In the genomic region with DNA sequence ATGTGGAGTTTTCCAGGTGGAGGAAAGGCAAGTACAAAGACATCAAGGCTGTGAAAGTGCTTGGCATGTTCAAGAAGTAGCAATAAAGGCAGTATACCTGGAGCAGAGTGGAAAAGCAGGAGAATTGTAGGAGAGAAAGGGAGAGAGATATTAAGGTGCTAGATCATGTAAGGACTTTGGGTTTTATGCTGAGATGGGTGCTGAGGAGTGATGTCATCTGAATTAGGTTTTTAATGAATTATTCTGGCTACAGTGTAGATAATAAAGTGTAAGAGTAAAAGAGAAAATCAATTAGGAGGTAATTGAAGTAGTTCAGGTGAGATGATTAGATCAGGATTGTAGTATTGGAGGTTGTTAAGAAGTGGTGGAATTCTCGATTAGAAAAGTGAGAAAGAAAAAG, we compare ENCODE assay signal across 18 cellular contexts. TPM values are rescaled to one million over a fixed set of nuclear protein-coding genes. Genes with fewer than 3 reads are reported as not detected.
DNase-seq lines count a peak whose midpoint lies in the region; ATAC-seq, FAIRE-seq and TF ChIP-seq lines count a peak whose summit lies in the region.
"Had no signal": no experiment of that assay in that cellular context is flagged by ENCODE, and none has a peak within 500 bp of the region (broad histone marks: within the 10 kb centered on the region; RNA-seq: fewer than 3 reads in every experiment).

No MANE protein-coding gene starts in this region.

- peak overlapping the region; percentile 73 for H3K27ac Mint-ChIP-seq in activated naive CD4-positive, alpha-beta T cell treated with anti-CD3 and anti-CD28 coated beads, Interleukin-2, amount 50 U/mL, for 24 hours
- peak overlapping the region; percentile 20 for H3K27ac Mint-ChIP-seq in osteocyte (ENCODE audit: unreplicated experiment)
- H3K27ac Mint-ChIP-seq in activated CD8-positive, alpha-beta T cell treated with anti-CD3 and anti-CD28 coated beads, Interleukin-2, amount 10 ng/mL, durations not matched to agents 7 days and 5 days = no peak overlapping the region
- H3K27ac Mint-ChIP-seq: CD8-positive, alpha-beta T cell had no signal

- H4K20me1 ChIP-seq in Karpas-422 (ENCODE audit: insufficient read depth, low read depth, low read length) = no peaks in the 10 kb centered on the region
- no peaks in the 10 kb centered on the region for H4K20me1 ChIP-seq in K562 (replicated peaks; ENCODE audit: control insufficient read depth, insufficient read depth, low read length)

- no peak overlapping the region for H3K9ac ChIP-seq in Karpas-422 (ENCODE audit: low read length)
- no peak overlapping the region for H3K9ac ChIP-seq in K562 (ENCODE audit: insufficient read depth in 1 of 2, low read depth in 2 of 2, low read length in 2 of 2)

- no peak for TF ChIP-seq CTCF in K562 (IDR thresholded peaks at IDR 0.05 in 2 of 3, conservative IDR thresholded peaks at IDR 0.05 in 1 of 3; ENCODE audit: insufficient read depth in 2 of 3, low read depth in 1 of 3, low read length in 3 of 3)
- no peak for TF ChIP-seq CTCF in osteocyte (IDR thresholded peaks at IDR 0.05)
- no peak for TF ChIP-seq CTCF in tibial artery (IDR thresholded peaks at IDR 0.05)

- POLR2A ChIA-PET in K562 (lab: Yijun Ruan, JAX) = interaction anchor here (0.6 to 2.6 kb wide), 3 partner anchors 11 to 246 kb away, joined by 3 to 12 read pairs (median 5); no protein-coding TSS in a partner anchor
- POLR2A ChIA-PET in activated CD8-positive, alpha-beta T cell treated with anti-CD3 and anti-CD28 coated beads, Interleukin-2, amount 10 ng/mL, durations not matched to agents 7 days and 5 days (lab: Charles Lee) = no interaction called here

- FAIRE-seq in K562 (lab: Jason Lieb, UNC) = no peak
- FAIRE-seq: HTR-8/SVneo had no signal

- BruUV-seq in K562 (replicated peaks; lab: Mats Ljungman, UMichigan) = TSS peak; percentile 15

- H3K27me3 ChIP-seq in Karpas-422 (ENCODE audit: low read length) = no peaks in the 10 kb centered on the region
- H3K27me3 ChIP-seq in K562 (ENCODE audit: control insufficient read depth in 2 of 2, insufficient read depth in 2 of 2, low read length in 2 of 2) = no peaks in the 10 kb centered on the region
- no peaks in the 10 kb centered on the region for H3K27me3 ChIP-seq in tibial artery
- H3K27me3 ChIP-seq: MG63, Peyer's patch had no signal

- no peak overlapping the region for H3K4me3 Mint-ChIP-seq in activated naive CD4-positive, alpha-beta T cell treated with anti-CD3 and anti-CD28 coated beads, Interleukin-2, amount 50 U/mL, for 24 hours
- no peak overlapping the region for H3K4me3 Mint-ChIP-seq in osteocyte (ENCODE audit: unreplicated experiment)
- H3K4me3 Mint-ChIP-seq in activated CD8-positive, alpha-beta T cell treated with anti-CD3 and anti-CD28 coated beads, Interleukin-2, amount 10 ng/mL, durations not matched to agents 7 days and 5 days = no peak overlapping the region
- H3K4me3 Mint-ChIP-seq: CD8-positive, alpha-beta T cell had no signal

- H3K4me1 Mint-ChIP-seq in activated naive CD4-positive, alpha-beta T cell treated with anti-CD3 and anti-CD28 coated beads, Interleukin-2, amount 50 U/mL, for 24 hours = peaks cover 55% of the 10 kb centered on the region
- peaks cover 12% of the 10 kb centered on the region for H3K4me1 Mint-ChIP-seq in osteocyte (ENCODE audit: unreplicated experiment)
- peaks cover 6% of the 10 kb centered on the region for H3K4me1 Mint-ChIP-seq in activated CD8-positive, alpha-beta T cell treated with anti-CD3 and anti-CD28 coated beads, Interleukin-2, amount 10 ng/mL, durations not matched to agents 7 days and 5 days (ENCODE audit: low read depth)

- H3K9me1 ChIP-seq in K562 (ENCODE audit: control insufficient read depth, insufficient read depth, low read length) = no peaks in the 10 kb centered on the region

- H3K27me3 Mint-ChIP-seq in activated naive CD4-positive, alpha-beta T cell treated with anti-CD3 and anti-CD28 coated beads, Interleukin-2, amount 50 U/mL, for 24 hours = no peaks in the 10 kb centered on the region
- no peaks in the 10 kb centered on the region for H3K27me3 Mint-ChIP-seq in osteocyte (ENCODE audit: unreplicated experiment)
- H3K27me3 Mint-ChIP-seq in activated CD8-positive, alpha-beta T cell treated with anti-CD3 and anti-CD28 coated beads, Interleukin-2, amount 10 ng/mL, durations not matched to agents 7 days and 5 days (ENCODE audit: low read depth) = no peaks in the 10 kb centered on the region

- H3K9me3 ChIP-seq in Karpas-422 (ENCODE audit: low read length) = no peaks in the 10 kb centered on the region
- no peaks in the 10 kb centered on the region for H3K9me3 ChIP-seq in K562 (replicated peaks; ENCODE audit: control insufficient read depth, insufficient read depth, low read depth, low read length)
- H3K9me3 ChIP-seq in tibial artery = no peaks in the 10 kb centered on the region
- H3K9me3 ChIP-seq: MG63, Peyer's patch had no signal

- no peaks in the 10 kb centered on the region for H3K9me2 ChIP-seq in Karpas-422 (replicated peaks; ENCODE audit: insufficient read depth, low read length)

- ATAC-seq in K562 = no peak
- no peak for ATAC-seq in activated CD8-positive, alpha-beta T cell treated with anti-CD3 and anti-CD28 coated beads, Interleukin-2, amount 10 ng/mL, durations not matched to agents 7 days and 5 days
- ATAC-seq: CD8-positive, alpha-beta T cell had no signal

- TF ChIP-seq EP300 in K562 (IDR thresholded peaks at IDR 0.05; ENCODE audit: low read length) = no peak

- intact Hi-C loops in K562 (cut with micrococcal nuclease) (no loop called here), tibial artery (cut with DNase I; ENCODE audit: low total_unique reads) (no loop called here)

- no peak for TF ChIP-seq POLR2A in K562 (conservative IDR thresholded peaks at IDR 0.05)

- H3K4me1 ChIP-seq in Karpas-422 (ENCODE audit: low read length) = no peaks in the 10 kb centered on the region
- peaks cover 0 to 20% of the 10 kb centered on the region in 2 experiments; a peak in 2 of 5 replicates for H3K4me1 ChIP-seq in K562 (replicated peaks in 1 of 2; ENCODE audit: control insufficient read depth in 2 of 2, insufficient read depth in 2 of 2, low read length in 2 of 2)
- H3K4me1 ChIP-seq in tibial artery = peaks cover 0 to 18% (median 9%) of the 10 kb centered on the region in 4 donors

- H3K79me2 ChIP-seq in Karpas-422 (ENCODE audit: low read length) = peaks cover 96% of the 10 kb centered on the region
- H3K79me2 ChIP-seq in K562 (ENCODE audit: control insufficient read depth, insufficient read depth, low read length) = peaks cover 83% of the 10 kb centered on the region

- peaks cover 12% of the 10 kb centered on the region for H3K36me3 Mint-ChIP-seq in activated naive CD4-positive, alpha-beta T cell treated with anti-CD3 and anti-CD28 coated beads, Interleukin-2, amount 50 U/mL, for 24 hours
- no peaks in the 10 kb centered on the region for H3K36me3 Mint-ChIP-seq in osteocyte (ENCODE audit: unreplicated experiment)
- H3K36me3 Mint-ChIP-seq in activated CD8-positive, alpha-beta T cell treated with anti-CD3 and anti-CD28 coated beads, Interleukin-2, amount 10 ng/mL, durations not matched to agents 7 days and 5 days (ENCODE audit: low read depth) = no peaks in the 10 kb centered on the region

- no peak overlapping the region for H2AFZ ChIP-seq in Karpas-422 (ENCODE audit: low read length)
- H2AFZ ChIP-seq in K562 (ENCODE audit: low read depth, low read length) = no peak overlapping the region

- no peak for TF ChIP-seq RAD21 in K562 (CRISPR knock-in tag; conservative IDR thresholded peaks at IDR 0.05 in 1 of 2, IDR thresholded peaks at IDR 0.05 in 1 of 2)

- no peak overlapping the region for H3K4me2 ChIP-seq in Karpas-422 (ENCODE audit: low read depth, low read length, poor library complexity, severe bottlenecking)
- no peak overlapping the region for H3K4me2 ChIP-seq in K562 (ENCODE audit: insufficient read depth, low read length)

- CTCF ChIA-PET in K562 (lab: Yijun Ruan, JAX; ENCODE audit: low intra/inter-chr PET ratio) = no interaction called here
- CTCF ChIA-PET in activated CD8-positive, alpha-beta T cell treated with anti-CD3 and anti-CD28 coated beads, Interleukin-2, amount 10 ng/mL, durations not matched to agents 7 days and 5 days (lab: Charles Lee) = interaction anchor here (1.3 kb wide), 1 partner anchor 10 kb away, joined by 5 read pairs; no protein-coding TSS in a partner anchor

- no peak overlapping the region for H3K4me3 ChIP-seq in Karpas-422 (ENCODE audit: low read length)
- no peak overlapping the region for H3K4me3 ChIP-seq in K562
- H3K4me3 ChIP-seq in tibial artery = no peak overlapping the region
- H3K4me3 ChIP-seq: MG63, Peyer's patch had no signal

- H3K27ac ChIP-seq in Karpas-422 (ENCODE audit: low read length) = no peak overlapping the region
- H3K27ac ChIP-seq in K562 (ENCODE audit: extremely low read depth, low read depth, low read length) = no peak overlapping the region
- no peak overlapping the region for H3K27ac ChIP-seq in tibial artery
- H3K27ac ChIP-seq: 22Rv1, Peyer's patch had no signal

- no peak for DNase-seq in activated naive CD4-positive, alpha-beta T cell treated with Interleukin-2 at 50 U/mL for 16 hours
- DNase-seq in Karpas-422 (peak; percentile 48), K562 (ENCODE audit: extremely low read depth in 1 of 4, low spot score in 3 of 4) (no peak), osteocyte (ENCODE audit: extremely low spot score, unreplicated experiment) (no peak), tibial artery (no peak), cerebellum (ENCODE audit: low spot score) (no peak)
- DNase-seq in activated CD8-positive, alpha-beta T cell treated with anti-CD3 and anti-CD28 coated beads, Interleukin-2, amount 10 ng/mL, durations not matched to agents 7 days and 5 days = no peak
- DNase-seq: CD8-positive, alpha-beta T cell; MG63; NCI-H1105; NCI-H187 treated with DMSO at 0.1 percent for 48 hours; NCI-H2171 treated with DMSO at 0.1 percent for 48 hours; NCI-H774; Peyer's patch; SHP77 treated with DMSO at 0.1 percent for 48 hours had no signal

- WGBS in K562 (ENCODE audit: insufficient coverage, low coverage, missing lambda C conversion rate) = 50% methylated on average over 1 of the region's 1 CpG

- in situ Hi-C loops in K562 (cut with MboI) = no loop called here

- no peaks in the 10 kb centered on the region for H3K36me3 ChIP-seq in Karpas-422 (ENCODE audit: insufficient read depth, low read length)
- H3K36me3 ChIP-seq in K562 (ENCODE audit: control insufficient read depth, insufficient read depth, low read length) = no peaks in the 10 kb centered on the region
- H3K36me3 ChIP-seq in tibial artery = no peaks in the 10 kb centered on the region
- H3K36me3 ChIP-seq: MG63, Peyer's patch had no signal

- H3K9me3 Mint-ChIP-seq in activated naive CD4-positive, alpha-beta T cell treated with anti-CD3 and anti-CD28 coated beads, Interleukin-2, amount 50 U/mL, for 24 hours = no peaks in the 10 kb centered on the region
- no peaks in the 10 kb centered on the region for H3K9me3 Mint-ChIP-seq in osteocyte (ENCODE audit: unreplicated experiment)
- H3K9me3 Mint-ChIP-seq in activated CD8-positive, alpha-beta T cell treated with anti-CD3 and anti-CD28 coated beads, Interleukin-2, amount 10 ng/mL, durations not matched to agents 7 days and 5 days (ENCODE audit: insufficient read depth) = no peaks in the 10 kb centered on the region
- H3K9me3 Mint-ChIP-seq: CD8-positive, alpha-beta T cell had no signal

RNA-seq across cellular contexts. Expression of a gene that starts 34.0 kb away (rescaled TPM):
- total RNA-seq in Karpas-422 (2014; rRNA removed; shearing (Covaris generic); ENCODE audit: low replicate concordance) = 10.1 and 41.6 TPM in 2 replicates
- 50.5 and 147 TPM in 2 replicates for total RNA-seq in K562 (2011; cell fraction: chromatin; rRNA removed; ENCODE audit: low replicate concordance)
- 18.5 and 31.5 TPM in 2 replicates for total RNA-seq in K562 (2011; cell fraction: nucleolus; rRNA removed)
- total RNA-seq in K562 (2011; cell fraction: nucleoplasm; rRNA removed) = 46.2 and 74.0 TPM in 2 replicates
- 4.3 and 6.9 TPM in 2 replicates for total RNA-seq in K562 (2014; rRNA removed)
- 11.1 and 12.4 TPM in 2 replicates for total RNA-seq in K562 (2014; rRNA removed; fragmentation: Illumina TruSeq; extraction: Trizol)
- total RNA-seq in K562 (2015; rRNA removed; fragmentation: Illumina TruSeq; extraction: Trizol) = 15.2 and 15.3 TPM in 2 replicates
- 15.1 and 17.3 TPM in 2 replicates for total RNA-seq in K562 (2021)
- 20.5 and 20.7 TPM in 2 replicates for polyA plus RNA-seq in K562 (2011; rRNA removed)
- polyA plus RNA-seq in K562 (2011; cell fraction: cytosol; rRNA removed) = 7.0 and 8.9 TPM in 2 replicates
- 21.7 and 33.1 TPM in 2 replicates for polyA plus RNA-seq in K562 (2011; cell fraction: nucleus; rRNA removed)
- polyA plus RNA-seq in K562 (2012) = 4.5 and 4.7 TPM in 2 replicates
- 12.2 and 13.4 TPM in 2 replicates for polyA plus RNA-seq in K562 (2014; fragmentation: Illumina TruSeq; extraction: Trizol)
- 1 to 10 TPM in 1 of 2 experiments, under 1 TPM in 1; 0.78 to 1.6 TPM for polyA plus RNA-seq in K562 (2014; fragmentation: Nextera tagmentation; extraction: Ambion mirVana)
- 8.6 and 8.8 TPM in 2 replicates for polyA plus RNA-seq in K562 (2014; rRNA removed)
- 66.5 and 69.2 TPM in 2 replicates for polyA minus RNA-seq in K562 (2011; rRNA and poly(A)+ RNA removed)
- 20.5 and 22.2 TPM in 2 replicates for polyA minus RNA-seq in K562 (2011; cell fraction: cytosol; rRNA and poly(A)+ RNA removed)
- polyA minus RNA-seq in K562 (2011; cell fraction: nucleus; rRNA and poly(A)+ RNA removed) = 21.0 and 32.2 TPM in 2 replicates
- 55.0 and 57.3 TPM in 2 replicates for total RNA-seq in osteocyte
- total RNA-seq in activated CD8-positive, alpha-beta T cell treated with anti-CD3 and anti-CD28 coated beads, Interleukin-2, amount 10 ng/mL, durations not matched to agents 7 days and 5 days = 10 to 100 TPM; 16.8 to 17.5 TPM
- 46.7 TPM for total RNA-seq in cerebellum
